Comparison of ENCODE assay signal across 8 cellular contexts in genomic region chr1:203006948-203007871, GRCh38. TPM values are rescaled to one million over a fixed set of nuclear protein-coding genes. Genes with fewer than 3 reads are reported as not detected.
DNase-seq lines count a peak whose midpoint lies in the region; ATAC-seq and TF ChIP-seq lines count a peak whose summit lies in the region.

Gene TMEM183A, plus strand, starts transcription at chr1:203007374. Its CDS starts 92 bp downstream, at chr1:203007466.

- H3K36me3 Mint-ChIP-seq in activated naive CD8-positive, alpha-beta T cell = peaks cover 7% of the 10 kb centered on the region

- H3K27ac ChIP-seq in testis = peak within 1 kb of the TSS; percentile 76 to 95

- WGBS in testis, 2 donors = 0% methylated on average over 34 to 74 of the region's 78 CpGs

- H3K27me3 Mint-ChIP-seq in activated naive CD8-positive, alpha-beta T cell = no peaks in the 10 kb centered on the region

- peak within 1 kb of the TSS; percentile 98 for H3K4me3 Mint-ChIP-seq in activated naive CD8-positive, alpha-beta T cell

- no peaks in the 10 kb centered on the region for H3K36me3 ChIP-seq in testis (ENCODE audit: low read depth, missing control alignments)

- H3K4me1 Mint-ChIP-seq in activated naive CD8-positive, alpha-beta T cell (ENCODE audit: low read depth) = peaks cover 36% of the 10 kb centered on the region

- no peaks in the 10 kb centered on the region for H3K9me3 ChIP-seq in testis

- H3K27ac Mint-ChIP-seq in activated naive CD8-positive, alpha-beta T cell = peak within 1 kb of the TSS; percentile 97

- ATAC-seq in HG02610 (IDR thresholded peaks at IDR 0.05; ENCODE audit: unreplicated experiment) = peak; percentile 89
- peak; percentile 97 for ATAC-seq in omental fat pad (ENCODE audit: low FRiP score)

- H3K4me3 ChIP-seq in GM08714 (ENCODE audit: low read length) (peak within 1 kb of the TSS; percentile 85), testis (peak within 1 kb of the TSS; percentile 83 to 97)

- peaks cover 39% of the 10 kb centered on the region for H3K4me1 ChIP-seq in testis

- H3K9me3 Mint-ChIP-seq in activated naive CD8-positive, alpha-beta T cell (ENCODE audit: low read depth) = no peaks in the 10 kb centered on the region

- H3K27me3 ChIP-seq in testis = no peaks in the 10 kb centered on the region

- peak; percentile 90 for TF ChIP-seq POLR2A in testis (IDR thresholded peaks at IDR 0.05)

- no peak for TF ChIP-seq CTCF in omental fat pad (IDR thresholded peaks at IDR 0.05)
- TF ChIP-seq CTCF in testis (IDR thresholded peaks at IDR 0.05) = no peak

- DNase-seq in NCI-H1105 (lab: John Stamatoyannopoulos, UW) (peak; percentile 96), SKM-1 treated with dmso at 0.1 percent for 144 hours (lab: John Stamatoyannopoulos, UW; ENCODE audit: unreplicated experiment) (peak; percentile 99), glomerular visceral epithelial cell (ENCODE audit: extremely low spot score) (peak; percentile 97), omental fat pad (ENCODE audit: low spot score) (peak; percentile 94), testis (peak; percentile 98)

- intact Hi-C loops in testis (cut with DNase I; ENCODE audit: low total_unique reads) = no loop called here

RNA-seq across cellular contexts. Expression of gene TMEM183A, which starts in this region (rescaled TPM):
- total RNA-seq in omental fat pad (10 to 100 TPM; 69.2 to 75.8 (median 72.8) TPM), testis (100 to 1,000 TPM; 129 to 135 TPM)
- 114 TPM for polyA plus RNA-seq in testis (ENCODE audit: insufficient read depth, low read depth, low replicate concordance)

Comparison
In these comparisons a context has a peak if more than half of its experiments do, and no peak if none do; other contexts are left out.
1. Peak in every context shown above with its lines: DNase-seq, ATAC-seq, H3K4me3 ChIP-seq and H3K27ac ChIP-seq.